Comparison of ENCODE assay signal across 16 cellular contexts in genomic region chr12:17215754-17216153, GRCh38.
DNase-seq lines count a peak whose midpoint lies in the region; ATAC-seq, FAIRE-seq and TF ChIP-seq lines count a peak whose summit lies in the region.
"Had no signal": no experiment of that assay in that cellular context is flagged by ENCODE, and none has a peak within 500 bp of the region (broad histone marks: within the 10 kb centered on the region; RNA-seq: fewer than 3 reads in every experiment).

No MANE protein-coding gene starts in this region.

- H3K27ac ChIP-seq in A549 (no peak overlapping the region), H9 (ENCODE audit: insufficient read length, low read depth, low read length) (no peak overlapping the region), HepG2 (ENCODE audit: extremely low read length, insufficient read depth, low read length) (no peak overlapping the region)
- H3K27ac ChIP-seq: psoas muscle had no signal

- H3K9me3 Mint-ChIP-seq in H9, result no peaks in the 10 kb centered on the region

- no peaks in the 10 kb centered on the region for H4K20me1 ChIP-seq in H9 (ENCODE audit: control insufficient read depth, insufficient read depth, insufficient read length)
- H4K20me1 ChIP-seq in HepG2 (ENCODE audit: insufficient read depth, low read length), result no peaks in the 10 kb centered on the region

- no peaks in the 10 kb centered on the region for H3K36me3 Mint-ChIP-seq in H9 (ENCODE audit: insufficient read depth in 1 of 3, low read depth in 3 of 3)
- H3K36me3 Mint-ChIP-seq: naive B cell had no signal

- DNase-seq in A549 (ENCODE audit: low read depth in 1 of 2, low spot score in 1 of 2) (peak; percentile 6 to 45), H9 (peak; percentile 41), OCI-M1 (lab: John Stamatoyannopoulos, UW) (peak; percentile 28), iPS-NIHi11 (ENCODE audit: low spot score) (peak; percentile 17), NCI-H345 (lab: John Stamatoyannopoulos, UW) (no peak), HepG2 (ENCODE audit: low spot score) (no peak), NOMO-1 treated with dmso at 0.1 percent for 144 hours (lab: John Stamatoyannopoulos, UW; ENCODE audit: unreplicated experiment) (no peak)
- no peak for DNase-seq in activated effector memory CD4-positive, alpha-beta T cell treated with anti-CD3 and anti-CD28 coated beads, Interleukin-2, amount 50 U/mL, for 16 hours
- DNase-seq: activated CD4-positive, alpha-beta memory T cell treated with anti-CD3 and anti-CD28 coated beads, Interleukin-2, amount 10 ng/mL, durations not matched to agents 7 days and 5 days; amniotic stem cell; naive B cell; psoas muscle; stimulated activated naive CD8-positive, alpha-beta T cell treated with anti-CD3 and anti-CD28 coated beads, Interleukin-15, Interleukin-2, amounts not matched to agents 100 U/mL and 50 U/mL, for 24 hours had no signal

- no peak overlapping the region for H2AFZ ChIP-seq in H9 (ENCODE audit: low read length)
- no peak overlapping the region for H2AFZ ChIP-seq in HepG2 (ENCODE audit: low read length)

- peak; percentile 52 for TF ChIP-seq CTCF in A549 (IDR thresholded peaks at IDR 0.05)
- peak; percentile 57; the same call in 2 of the 3 replicates for TF ChIP-seq CTCF in H9 (conservative IDR thresholded peaks at IDR 0.05)
- TF ChIP-seq CTCF in HepG2 (CRISPR knock-in tag; IDR thresholded peaks at IDR 0.05), result no peak

- no peak overlapping the region for H2BK15ac ChIP-seq in H9 (ENCODE audit: low read depth, low read length)

- no peak overlapping the region for H3K56ac ChIP-seq in H9 (ENCODE audit: insufficient read length, low read depth, low read length)

- no peaks in the 10 kb centered on the region for H3K27me3 Mint-ChIP-seq in H9 (ENCODE audit: low read depth)
- H3K27me3 Mint-ChIP-seq: activated CD4-positive, alpha-beta memory T cell treated with anti-CD3 and anti-CD28 coated beads, Interleukin-2, amount 10 ng/mL, durations not matched to agents 7 days and 5 days; naive B cell had no signal

- BruUV-seq in HepG2 (replicated peaks; lab: Mats Ljungman, UMichigan), result no TSS peak

- H3K9ac ChIP-seq in H9 (ENCODE audit: extremely low read depth, insufficient read length, low read length) (no peak overlapping the region), HepG2 (ENCODE audit: insufficient read depth, low read depth, low read length) (no peak overlapping the region)

- CTCF ChIA-PET in A549 (lab: Yijun Ruan, JAX), result interaction anchor here (1.1 to 1.4 kb wide), 2 partner anchors 14 to 425 kb away, joined by 3 to 4 read pairs; no protein-coding TSS in a partner anchor
- CTCF ChIA-PET in HepG2 (lab: Yijun Ruan, JAX; ENCODE audit: low intra/inter-chr PET ratio, low total read pairs), result no interaction called here

- H3K4me3 Mint-ChIP-seq in H9, result no peak overlapping the region
- H3K4me3 Mint-ChIP-seq: activated CD4-positive, alpha-beta memory T cell treated with anti-CD3 and anti-CD28 coated beads, Interleukin-2, amount 10 ng/mL, durations not matched to agents 7 days and 5 days; naive B cell had no signal

- H2AK5ac ChIP-seq in H9 (ENCODE audit: insufficient read length, low read length), result no peak overlapping the region

- no peak overlapping the region for H3K4me2 ChIP-seq in A549
- no peak overlapping the region for H3K4me2 ChIP-seq in H9 (ENCODE audit: insufficient read depth, insufficient read length, low read length)
- H3K4me2 ChIP-seq in HepG2 (ENCODE audit: low read depth, low read length), result no peak overlapping the region

- H3K23me2 ChIP-seq in H9 (ENCODE audit: insufficient read length, low read depth, low read length, poor library complexity, severe bottlenecking), result no peaks in the 10 kb centered on the region

- TF ChIP-seq RAD21 in A549 (conservative IDR thresholded peaks at IDR 0.05 in 1 of 2, IDR thresholded peaks at IDR 0.05 in 1 of 2), result peak; percentile 62 to 68
- no peak for TF ChIP-seq RAD21 in HepG2 (CRISPR knock-in tag; IDR thresholded peaks at IDR 0.05)

- H3K27me3 ChIP-seq in H9 (ENCODE audit: insufficient read depth, low read length), result no peaks in the 10 kb centered on the region
- H3K27me3 ChIP-seq in HepG2 (ENCODE audit: control insufficient read depth in 1 of 2, insufficient read depth in 2 of 2, low read length in 2 of 2), result no peaks in the 10 kb centered on the region

- intact Hi-C loops in HepG2 (cut with micrococcal nuclease; ENCODE audit: unreplicated experiment), result no loop called here

- no peak overlapping the region for H4K8ac ChIP-seq in H9 (replicated peaks; ENCODE audit: insufficient read length, low read depth, low read length)

- H4K91ac ChIP-seq in H9 (ENCODE audit: insufficient read length, low read depth, low read length), result no peak overlapping the region

- TF ChIP-seq POLR2A in A549 (IDR thresholded peaks at IDR 0.05; ENCODE audit: low read length) (no peak), HepG2 (IDR thresholded peaks at IDR 0.05; ENCODE audit: insufficient read depth in 1 of 2, low read depth in 2 of 2, low read length in 2 of 2) (no peak)

- H2BK5ac ChIP-seq in H9 (ENCODE audit: insufficient read length, low read length), result no peak overlapping the region

- in situ Hi-C loops in HepG2 (cut with HindIII; ENCODE audit: extremely low pct_ligation_motif_present, low pct_unique_long_range_greater_than_20kb), result no loop called here

- no peaks in the 10 kb centered on the region for H3K4me1 Mint-ChIP-seq in H9
- H3K4me1 Mint-ChIP-seq: activated CD4-positive, alpha-beta memory T cell treated with anti-CD3 and anti-CD28 coated beads, Interleukin-2, amount 10 ng/mL, durations not matched to agents 7 days and 5 days; naive B cell had no signal

- no peak overlapping the region for H3K18ac ChIP-seq in H9 (ENCODE audit: insufficient read length, low read depth, low read length)

- no peaks in the 10 kb centered on the region for H3K9me3 ChIP-seq in A549
- H3K9me3 ChIP-seq in H9 (ENCODE audit: control insufficient read depth, low read depth, low read length), result no peaks in the 10 kb centered on the region
- H3K9me3 ChIP-seq in HepG2 (ENCODE audit: low read length), result no peaks in the 10 kb centered on the region
- H3K9me3 ChIP-seq: psoas muscle had no signal

- H3K4me3 ChIP-seq in A549 (no peak overlapping the region), HepG2 (replicated peaks in 1 of 3; ENCODE audit: insufficient read depth in 1 of 3, low read depth in 2 of 3, low read length in 3 of 3) (no peak overlapping the region)
- H3K4me3 ChIP-seq: lung, psoas muscle had no signal

- POLR2A ChIA-PET in A549 (lab: Yijun Ruan, JAX) (no interaction called here), HepG2 (lab: Yijun Ruan, JAX) (no interaction called here)

- H3K79me1 ChIP-seq in H9 (ENCODE audit: insufficient read depth, low read depth, low read length, poor library complexity, severe bottlenecking), result no peaks in the 10 kb centered on the region

- no peak overlapping the region for H3K27ac Mint-ChIP-seq in H9
- H3K27ac Mint-ChIP-seq: activated CD4-positive, alpha-beta memory T cell treated with anti-CD3 and anti-CD28 coated beads, Interleukin-2, amount 10 ng/mL, durations not matched to agents 7 days and 5 days; naive B cell had no signal

- H3K79me2 ChIP-seq in H9 (ENCODE audit: insufficient read depth, low read length), result no peaks in the 10 kb centered on the region
- no peaks in the 10 kb centered on the region for H3K79me2 ChIP-seq in HepG2 (ENCODE audit: insufficient read depth, low read length)

- no peak overlapping the region for H3T11ph ChIP-seq in H9 (ENCODE audit: low read length)

- H3K4ac ChIP-seq in H9 (ENCODE audit: low read depth, low read length), result no peak overlapping the region

- H3K14ac ChIP-seq in H9 (ENCODE audit: insufficient read depth, low read length), result no peak overlapping the region

- H2BK20ac ChIP-seq in H9 (ENCODE audit: low read depth, low read length, poor library complexity, severe bottlenecking), result no peak overlapping the region

- ATAC-seq in A549 (peak; percentile 83 to 84), HepG2 (no peak)
- ATAC-seq: psoas muscle; stimulated activated naive CD8-positive, alpha-beta T cell treated with anti-CD3 and anti-CD28 coated beads, Interleukin-15, Interleukin-2, amounts not matched to agents 100 U/mL and 50 U/mL, for 24 hours had no signal

- no peak overlapping the region for H2BK120ac ChIP-seq in H9 (ENCODE audit: low read depth, low read length, poor library complexity, severe bottlenecking)

- no peaks in the 10 kb centered on the region for H3K36me3 ChIP-seq in HepG2 (replicated peaks in 1 of 2; ENCODE audit: control insufficient read depth in 1 of 2, insufficient read depth in 2 of 2, low read length in 2 of 2)

- FAIRE-seq in A549 (lab: Jason Lieb, UNC) (no peak), HepG2 (lab: Jason Lieb, UNC) (no peak)
- FAIRE-seq: frontal cortex, GM18507 had no signal

- H3K4me1 ChIP-seq in A549 (peaks cover 7% of the 10 kb centered on the region; the same call in 2 of the 3 replicates), H9 (ENCODE audit: insufficient read depth, low read length) (no peaks in the 10 kb centered on the region), HepG2 (ENCODE audit: insufficient read depth, low read length) (no peaks in the 10 kb centered on the region)
- H3K4me1 ChIP-seq: psoas muscle had no signal

- H3K23ac ChIP-seq in H9 (ENCODE audit: insufficient read length, low read depth, low read length), result no peak overlapping the region

- H2BK12ac ChIP-seq in H9 (ENCODE audit: insufficient read length, low read depth, low read length), result no peak overlapping the region

- H4K5ac ChIP-seq in H9 (ENCODE audit: insufficient read length, low read depth, low read length), result no peak overlapping the region

- 43% methylated on average over 2 of the region's 2 CpGs for WGBS in A549 (ENCODE audit: missing lambda C conversion rate)
- WGBS in H9 (ENCODE audit: extremely low coverage, insufficient read length, low lambda C conversion rate), result no CpG with 5 or more reads among the region's 2 CpGs
- WGBS in HepG2 (ENCODE audit: low lambda C conversion rate), result 3% methylated on average over 2 of the region's 2 CpGs

- TF ChIP-seq EP300 in A549 (IDR thresholded peaks at IDR 0.05), result no peak
- TF ChIP-seq EP300 in HepG2 (IDR thresholded peaks at IDR 0.05; ENCODE audit: low read depth in 2 of 2, low read length in 2 of 2), result no peak
- no peak for TF ChIP-seq EP300 in HepG2 (CRISPR knock-in tag; IDR thresholded peaks at IDR 0.05; ENCODE audit: borderline replicate concordance)

TF ChIP-seq in A549, 52 proteins besides CTCF, POLR2A, EP300 and RAD21:
- no peak for TF ChIP-seq ZC3H11A (IDR thresholded peaks at IDR 0.05)
- peak; percentile 64 for TF ChIP-seq SMC3 (IDR thresholded peaks at IDR 0.05)

TF ChIP-seq in HepG2, 621 proteins besides CTCF, POLR2A, EP300 and RAD21 (continues in another document):
- TF ChIP-seq BORCS8-MEF2B (CRISPR knock-in tag; IDR thresholded peaks at IDR 0.05), result no peak

Comparison
In these comparisons a context has a peak if more than half of its experiments do, and no peak if none do; other contexts are left out.
1. DNase-seq: peak in A549 (2 of 2), H9 (single experiment), OCI-M1 (single experiment) and iPS-NIHi11 (single experiment); none in NCI-H345 (single experiment), activated effector memory CD4-positive, alpha-beta T cell treated with anti-CD3 and anti-CD28 coated beads, Interleukin-2, amount 50 U/mL, for 16 hours (single experiment), HepG2 (single experiment) and NOMO-1 treated with dmso at 0.1 percent for 144 hours (single experiment).
2. Of the 38 proteins assayed by ChIP-seq in both HepG2 and A549: peak only in HepG2: none; only in A549: CTCF, RAD21 and SMC3; in both: none; in neither: 35.